Comparison of ENCODE assay signal across 8 cellular contexts in the genomic region with DNA sequence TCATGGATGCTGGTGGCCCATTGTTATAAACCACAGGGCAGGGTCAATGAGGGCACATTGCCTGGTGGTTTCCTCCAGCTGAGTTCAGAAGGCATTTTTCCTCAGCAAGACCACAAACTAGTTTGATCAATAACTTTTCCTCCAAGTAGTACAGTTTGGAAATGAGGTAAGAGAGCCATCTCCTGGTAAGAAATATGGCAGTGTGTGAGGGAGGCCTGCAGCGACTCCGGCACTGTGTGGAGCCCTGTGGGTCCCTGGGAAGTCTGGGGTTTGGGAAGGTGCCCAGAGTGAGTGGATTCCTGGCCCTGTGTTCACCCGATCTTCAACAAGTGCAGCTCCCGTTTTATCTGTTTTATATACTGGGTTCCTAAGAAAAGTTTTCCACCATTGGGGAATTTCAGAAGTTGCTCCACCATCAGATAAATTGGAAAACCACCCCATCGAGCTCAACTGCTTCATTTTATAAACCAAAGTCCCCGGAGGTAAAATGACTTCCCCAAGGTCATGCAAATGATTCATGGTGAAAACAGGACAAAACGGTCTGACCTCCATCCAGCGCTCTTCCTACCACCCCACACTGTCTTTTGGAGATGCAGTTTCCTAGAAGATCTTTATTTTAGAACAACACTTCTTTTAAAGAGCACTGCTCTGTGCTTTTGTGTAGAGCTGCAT.
DNase-seq lines count a peak whose midpoint lies in the region; ATAC-seq, FAIRE-seq and TF ChIP-seq lines count a peak whose summit lies in the region.

No MANE protein-coding gene starts in this region.

- no peak overlapping the region for H3K4me3 ChIP-seq in AG10803 (ENCODE audit: low read length)

- peak; percentile 81 for FAIRE-seq in GM19239 (lab: Jason Lieb, UNC)

- peak overlapping the region; percentile 23 for H3K4me3 Mint-ChIP-seq in activated T-helper 1 cell treated with anti-CD3 and anti-CD28 coated beads, Interleukin-12 subunit alpha, Interleukin-12 subunit beta, Interleukin-2, Interleukin-4 antibody, amounts not matched to agents 30 ng/mL and 10 ng/mL and 1 ng/mL, durations not matched to agents 14 hours and 24 hours and 36 hours

- peak; percentile 92 for DNase-seq in AG10803 (ENCODE audit: low read depth)
- no peak for DNase-seq in GM19239 (ENCODE audit: insufficient read length, low spot score)
- no peak for DNase-seq in activated T-helper 1 cell treated with anti-CD3 and anti-CD28 coated beads, Interleukin-12 subunit alpha, Interleukin-12 subunit beta, Interleukin-2, Interleukin-4 antibody, amounts not matched to agents 30 ng/mL and 10 ng/mL and 1 ng/mL, durations not matched to agents 14 hours and 24 hours and 36 hours (ENCODE audit: low spot score)
- DNase-seq in medulla oblongata (ENCODE audit: extremely low spot score), result peak; percentile 33
- DNase-seq in NCI-H1417 treated with DMSO at 0.1 percent for 48 hours (lab: John Stamatoyannopoulos, UW), result no peak
- no peak for DNase-seq in MV-4-11 (lab: John Stamatoyannopoulos, UW)
- DNase-seq in NCI-H2171 (lab: John Stamatoyannopoulos, UW), result no peak

- no peaks in the 10 kb centered on the region for H3K36me3 Mint-ChIP-seq in activated T-helper 1 cell treated with anti-CD3 and anti-CD28 coated beads, Interleukin-12 subunit alpha, Interleukin-12 subunit beta, Interleukin-2, Interleukin-4 antibody, amounts not matched to agents 30 ng/mL and 10 ng/mL and 1 ng/mL, durations not matched to agents 14 hours and 24 hours and 36 hours (ENCODE audit: low read depth)

- peaks cover 3% of the 10 kb centered on the region for H3K9me3 Mint-ChIP-seq in activated T-helper 1 cell treated with anti-CD3 and anti-CD28 coated beads, Interleukin-12 subunit alpha, Interleukin-12 subunit beta, Interleukin-2, Interleukin-4 antibody, amounts not matched to agents 30 ng/mL and 10 ng/mL and 1 ng/mL, durations not matched to agents 14 hours and 24 hours and 36 hours

- peak; percentile 82 for TF ChIP-seq CTCF in AG10803 (conservative IDR thresholded peaks at IDR 0.05; ENCODE audit: low read length)

- ATAC-seq in GM21529 (IDR thresholded peaks at IDR 0.05; ENCODE audit: unreplicated experiment), result no peak

- peak overlapping the region; percentile 78 for H3K27ac Mint-ChIP-seq in activated T-helper 1 cell treated with anti-CD3 and anti-CD28 coated beads, Interleukin-12 subunit alpha, Interleukin-12 subunit beta, Interleukin-2, Interleukin-4 antibody, amounts not matched to agents 30 ng/mL and 10 ng/mL and 1 ng/mL, durations not matched to agents 14 hours and 24 hours and 36 hours

- intact Hi-C loops in activated T-helper 1 cell treated with anti-CD3 and anti-CD28 coated beads, Interleukin-12 subunit alpha, Interleukin-12 subunit beta, Interleukin-2, Interleukin-4 antibody, amounts not matched to agents 30 ng/mL and 10 ng/mL and 1 ng/mL, durations not matched to agents 14 hours and 24 hours and 36 hours (cut with micrococcal nuclease), result loop anchor here (1.0 to 10.0 kb wide), 10 partner anchors 13 to 586 kb away; partner anchors contain the start of genes KATNAL1 and UBL3

- H3K4me1 Mint-ChIP-seq in activated T-helper 1 cell treated with anti-CD3 and anti-CD28 coated beads, Interleukin-12 subunit alpha, Interleukin-12 subunit beta, Interleukin-2, Interleukin-4 antibody, amounts not matched to agents 30 ng/mL and 10 ng/mL and 1 ng/mL, durations not matched to agents 14 hours and 24 hours and 36 hours (ENCODE audit: low read depth), result peaks cover 43% of the 10 kb centered on the region

- H3K27me3 Mint-ChIP-seq in activated T-helper 1 cell treated with anti-CD3 and anti-CD28 coated beads, Interleukin-12 subunit alpha, Interleukin-12 subunit beta, Interleukin-2, Interleukin-4 antibody, amounts not matched to agents 30 ng/mL and 10 ng/mL and 1 ng/mL, durations not matched to agents 14 hours and 24 hours and 36 hours (ENCODE audit: insufficient read depth), result peaks cover under 1% of the 10 kb centered on the region

Comparison
In these comparisons a context has a peak if more than half of its experiments do, and no peak if none do; other contexts are left out.
1. DNase-seq: peak in AG10803 (single experiment) and medulla oblongata (single experiment); none in GM19239 (single experiment), activated T-helper 1 cell treated with anti-CD3 and anti-CD28 coated beads, Interleukin-12 subunit alpha, Interleukin-12 subunit beta, Interleukin-2, Interleukin-4 antibody, amounts not matched to agents 30 ng/mL and 10 ng/mL and 1 ng/mL, durations not matched to agents 14 hours and 24 hours and 36 hours (single experiment), NCI-H1417 treated with DMSO at 0.1 percent for 48 hours (single experiment), MV-4-11 (single experiment) and NCI-H2171 (single experiment).